Comparison of ENCODE assay signal across 8 cellular contexts in genomic region chr19:12737666-12738351, GRCh38. TPM values are rescaled to one million over a fixed set of nuclear protein-coding genes. Genes with fewer than 3 reads are reported as not detected.
DNase-seq lines count a peak whose midpoint lies in the region; ATAC-seq, FAIRE-seq and TF ChIP-seq lines count a peak whose summit lies in the region.

No MANE protein-coding gene starts in this region.

- H2AK5ac ChIP-seq in H1 (ENCODE audit: low read depth, low read length), result 0 out of 2 replicates have a peak overlapping the region, but pooled peaks have one; percentile 9

- peaks cover 26% of the 10 kb centered on the region for H3K36me3 Mint-ChIP-seq in nephron progenitor cell (ENCODE audit: low read depth)

- DNase-seq in H1 (ENCODE audit: low read depth in 1 of 2, low spot score in 2 of 2), result no peak
- no peak for DNase-seq in nephron progenitor cell
- no peak for DNase-seq in NCI-H510A treated with DMSO at 0.1 percent for 48 hours (lab: John Stamatoyannopoulos, UW)
- DNase-seq in stimulated activated CD4-positive, alpha-beta T cell treated with anti-CD3 and anti-CD28 coated beads, Interleukin-15, amount 100 ng/mL, for 24 hours, result no peak
- no peak for DNase-seq in omental fat pad (ENCODE audit: low spot score)

- H2BK15ac ChIP-seq in H1 (ENCODE audit: low read length), result no peak overlapping the region

- peak overlapping the region; percentile 95 for H3K4me2 ChIP-seq in BLaER1
- peak overlapping the region; percentile 92 for H3K4me2 ChIP-seq in OCI-LY3 (ENCODE audit: low read length)
- H3K4me2 ChIP-seq in H1 (ENCODE audit: insufficient read depth in 1 of 2, low read depth in 2 of 2, low read length in 2 of 2), result peak overlapping the region; percentile 86 to 96

- H3K36me3 ChIP-seq in BLaER1, result peaks cover 43% of the 10 kb centered on the region
- H3K36me3 ChIP-seq in OCI-LY3 (replicated peaks; ENCODE audit: low read depth, low read length), result peaks cover 9% of the 10 kb centered on the region
- H3K36me3 ChIP-seq in H1 (ENCODE audit: control insufficient read depth in 2 of 4, insufficient read depth in 4 of 4, low read length in 3 of 4), result peaks cover 0 to 4% (median 3%) of the 10 kb centered on the region in 4 experiments; a peak in 1 of 8 replicates

- H2BK12ac ChIP-seq in H1 (ENCODE audit: low read depth, low read length), result no peak overlapping the region

- H3K27me3 ChIP-seq in BLaER1 (no peaks in the 10 kb centered on the region), OCI-LY3 (ENCODE audit: low read depth, low read length) (no peaks in the 10 kb centered on the region), H1 (replicated peaks in 1 of 4; ENCODE audit: control insufficient read depth in 3 of 4, extremely low read depth in 1 of 4, insufficient read depth in 3 of 4, low read length in 3 of 4) (no peaks in the 10 kb centered on the region)

- POLR2A ChIA-PET in H1 (lab: Charles Lee; ENCODE audit: partially characterized antibody), result interaction anchor here (0.6 to 14.0 kb wide), 23 partner anchors 9 to 134 kb away, joined by 3 to 258 read pairs (median 5); partner anchors contain the start of genes BEST2, JUNB and TNPO2

- peak overlapping the region; percentile 100 for H3K27ac Mint-ChIP-seq in nephron progenitor cell

- no peak for FAIRE-seq in H1 (lab: Jason Lieb, UNC)

- H4K8ac ChIP-seq in H1 (ENCODE audit: extremely low read depth, insufficient read depth, low read length), result peak overlapping the region; percentile 99; the same call in 1 of the 2 replicates

- H4K5ac ChIP-seq in H1 (ENCODE audit: insufficient read length, low read depth, low read length), result peak overlapping the region; percentile 31

- TF ChIP-seq POLR2A in H1 (IDR thresholded peaks at IDR 0.05; ENCODE audit: control extremely low read depth in 1 of 2, low read depth in 2 of 2, low read length in 2 of 2), result no peak

- TF ChIP-seq EP300 in H1 (IDR thresholded peaks at IDR 0.05; ENCODE audit: borderline replicate concordance in 1 of 2, low read depth in 2 of 2, low read length in 2 of 2), result no peak

- WGBS in H1 (ENCODE audit: extremely low coverage in 1 of 2, insufficient coverage in 1 of 2, insufficient read length in 1 of 2, insufficient replicate concordance in 2 of 2, low coverage in 1 of 2, low lambda C conversion rate in 2 of 2, missing lambda C conversion rate in 1 of 2), 2 experiments, result 19% methylated on average over 17 of the region's 21 CpGs; no CpG with 5 or more reads in 1 of the 2 experiments

- H3K9ac ChIP-seq in BLaER1 (peak overlapping the region; percentile 88), OCI-LY3 (ENCODE audit: low read length) (peak overlapping the region; percentile 64), H1 (replicated peaks in 1 of 4; ENCODE audit: extremely low read depth in 1 of 4, low read depth in 3 of 4, low read length in 3 of 4) (peak overlapping the region; percentile 65 to 96 (median 90))

- H4K91ac ChIP-seq in H1 (replicated peaks; ENCODE audit: insufficient read length, low read length), result no peak overlapping the region

- H3K4me1 Mint-ChIP-seq in nephron progenitor cell, result peaks cover 37% of the 10 kb centered on the region

- H3K23me2 ChIP-seq in H1 (ENCODE audit: low read depth, low read length), result peaks cover 12% of the 10 kb centered on the region

- no peak overlapping the region for H3K14ac ChIP-seq in H1 (ENCODE audit: insufficient read length)

- CTCF ChIA-PET in H1 (lab: Charles Lee; ENCODE audit: partially characterized antibody), result interaction anchor here (0.8 to 10.5 kb wide), 3 partner anchors 15 to 37 kb away, joined by 3 to 87 read pairs (median 3); no protein-coding TSS in a partner anchor

- H2BK5ac ChIP-seq in H1 (ENCODE audit: low read depth, low read length), result peak overlapping the region; percentile 76

- H3K4me3 Mint-ChIP-seq in nephron progenitor cell, result peak overlapping the region; percentile 100

- H3K4me3 ChIP-seq in BLaER1 (peak overlapping the region; percentile 87), OCI-LY3 (ENCODE audit: low read length) (peak overlapping the region; percentile 85), H1 (ENCODE audit: extremely low read depth in 1 of 4, insufficient read depth in 2 of 4, low read depth in 3 of 4, low read length in 4 of 4) (peak overlapping the region; percentile 65 to 91 (median 83))

- H3K27ac ChIP-seq in BLaER1, result peak overlapping the region; percentile 98
- peak overlapping the region; percentile 61; the same call in 1 of the 2 replicates for H3K27ac ChIP-seq in OCI-LY3 (ENCODE audit: low read length)
- H3K27ac ChIP-seq in H1 (ENCODE audit: low read depth, low read length), result peak overlapping the region; percentile 98

- H3K56ac ChIP-seq in H1 (replicated peaks; ENCODE audit: insufficient read length, low read depth, low read length), result peak overlapping the region; percentile 36

- ATAC-seq in HG03342 (IDR thresholded peaks at IDR 0.05; ENCODE audit: unreplicated experiment) (no peak), omental fat pad (ENCODE audit: low FRiP score) (no peak)

- peaks cover 4% of the 10 kb centered on the region for H3K79me1 ChIP-seq in H1 (ENCODE audit: low read depth, low read length)

- no peak overlapping the region for H3K18ac ChIP-seq in H1 (ENCODE audit: extremely low read depth, low read length)

- no peak overlapping the region for H2BK120ac ChIP-seq in H1 (replicated peaks; ENCODE audit: low read depth, low read length)

- peaks cover 39% of the 10 kb centered on the region for H3K79me2 ChIP-seq in OCI-LY3 (ENCODE audit: low read length)
- H3K79me2 ChIP-seq in H1 (ENCODE audit: control insufficient read depth in 1 of 2, insufficient read depth in 2 of 2, low read length in 2 of 2), result peaks cover 16 to 31% of the 10 kb centered on the region in 2 experiments

- peaks cover 14% of the 10 kb centered on the region for H4K20me1 ChIP-seq in BLaER1
- peaks cover 12% of the 10 kb centered on the region for H4K20me1 ChIP-seq in OCI-LY3 (ENCODE audit: insufficient read depth, low read length)
- peaks cover 7 to 10% of the 10 kb centered on the region in 2 experiments for H4K20me1 ChIP-seq in H1 (replicated peaks in 1 of 2; ENCODE audit: control insufficient read depth in 1 of 2, insufficient read depth in 2 of 2, low read length in 2 of 2)

- H3K4me1 ChIP-seq in BLaER1 (peaks cover 41% of the 10 kb centered on the region), OCI-LY3 (ENCODE audit: low read length) (peaks cover 27% of the 10 kb centered on the region), H1 (replicated peaks in 1 of 4; ENCODE audit: control insufficient read depth in 3 of 4, insufficient read depth in 4 of 4, low read length in 3 of 4) (peaks cover 3 to 13% (median 7%) of the 10 kb centered on the region in 4 experiments)

- TF ChIP-seq RAD21 in H1 (IDR thresholded peaks at IDR 0.05 in 1 of 2, conservative IDR thresholded peaks at IDR 0.05 in 1 of 2; ENCODE audit: low read depth in 2 of 2, low read length in 2 of 2), result no peak

- H3K9me3 Mint-ChIP-seq in nephron progenitor cell, result no peaks in the 10 kb centered on the region

- H2BK20ac ChIP-seq in H1 (ENCODE audit: low read length), result no peak overlapping the region

- no peak overlapping the region for H3K4ac ChIP-seq in H1 (replicated peaks; ENCODE audit: insufficient read length, low read depth, low read length)

- H2AFZ ChIP-seq in OCI-LY3 (ENCODE audit: low read depth, low read length) (peak overlapping the region; percentile 81), H1 (ENCODE audit: low read length) (peak overlapping the region; percentile 100)

- H3K27me3 Mint-ChIP-seq in nephron progenitor cell (ENCODE audit: low read depth, poor library complexity), result peaks cover 2% of the 10 kb centered on the region

- no peak overlapping the region for H3K23ac ChIP-seq in H1 (ENCODE audit: insufficient read length)

- H3K9me3 ChIP-seq in BLaER1 (no peaks in the 10 kb centered on the region), OCI-LY3 (ENCODE audit: insufficient read depth, low read length) (no peaks in the 10 kb centered on the region), H1 (ENCODE audit: insufficient read depth in 2 of 2, low read depth in 1 of 2, low read length in 1 of 2) (no peaks in the 10 kb centered on the region)

- TF ChIP-seq CTCF in OCI-LY3 (IDR thresholded peaks at IDR 0.05; ENCODE audit: low read depth, low read length), result no peak
- TF ChIP-seq CTCF in H1 (IDR thresholded peaks at IDR 0.05; ENCODE audit: control extremely low read depth in 1 of 3, insufficient read depth in 1 of 3, low read depth in 1 of 3, low read length in 3 of 3), result no peak
- TF ChIP-seq CTCF in nephron progenitor cell (IDR thresholded peaks at IDR 0.05), result no peak
- no peak for TF ChIP-seq CTCF in omental fat pad (IDR thresholded peaks at IDR 0.05)

RNA-seq across cellular contexts. Expression of gene GET3, which starts 0.5 kb away (rescaled TPM):
- 105 and 106 TPM in 2 replicates for total RNA-seq in H1 (2021; fragmentation: NEBNext Ultra II Directional; extraction: Animal tissue kit (Norgen Biotek cat#: 25700))
- polyA plus RNA-seq in H1 (2011; rRNA removed), result 297 and 304 TPM in 2 replicates
- polyA plus RNA-seq in H1 (2011; cell fraction: cytosol; rRNA removed), result 261 TPM
- 249 TPM for polyA plus RNA-seq in H1 (2011; cell fraction: nucleus; rRNA removed)
- 171 to 210 TPM (median 184 TPM) in 4 replicates for polyA plus RNA-seq in H1 (2012, experiment 1 of 2)
- 256 TPM for polyA plus RNA-seq in H1 (2012, experiment 2 of 2)
- 76.0 TPM for polyA plus RNA-seq in H1 (2013, experiment 1 of 2)
- 71.3 TPM for polyA plus RNA-seq in H1 (2013, experiment 2 of 2)
- 108 and 115 TPM in 2 replicates for polyA minus RNA-seq in H1 (2011; rRNA and poly(A)+ RNA removed)
- 60.5 TPM for polyA minus RNA-seq in H1 (2011; cell fraction: cytosol; rRNA and poly(A)+ RNA removed)
- 36.4 TPM for polyA minus RNA-seq in H1 (2011; cell fraction: nucleus; rRNA and poly(A)+ RNA removed)
- total RNA-seq in omental fat pad, result 10 to 100 TPM; 36.6 to 55.4 (median 48.9) TPM

RNA-seq across cellular contexts. Expression of gene TRIR, which starts 3.3 kb away (rescaled TPM):
- total RNA-seq in H1 (2021; fragmentation: NEBNext Ultra II Directional; extraction: Animal tissue kit (Norgen Biotek cat#: 25700)), result 149 and 156 TPM in 2 replicates
- polyA plus RNA-seq in H1 (2011; rRNA removed), result 130 and 167 TPM in 2 replicates
- 216 TPM for polyA plus RNA-seq in H1 (2011; cell fraction: cytosol; rRNA removed)
- polyA plus RNA-seq in H1 (2011; cell fraction: nucleus; rRNA removed), result 124 TPM
- 169 to 208 TPM (median 189 TPM) in 4 replicates for polyA plus RNA-seq in H1 (2012, experiment 1 of 2)
- 245 TPM for polyA plus RNA-seq in H1 (2012, experiment 2 of 2)
- 179 TPM for polyA plus RNA-seq in H1 (2013, experiment 1 of 2)
- 179 TPM for polyA plus RNA-seq in H1 (2013, experiment 2 of 2)
- 33.4 and 36.1 TPM in 2 replicates for polyA minus RNA-seq in H1 (2011; rRNA and poly(A)+ RNA removed)
- polyA minus RNA-seq in H1 (2011; cell fraction: cytosol; rRNA and poly(A)+ RNA removed), result 45.1 TPM
- 31.4 TPM for polyA minus RNA-seq in H1 (2011; cell fraction: nucleus; rRNA and poly(A)+ RNA removed)
- total RNA-seq in omental fat pad, result 100 to 1,000 TPM; 309 to 348 (median 323) TPM

RNA-seq across cellular contexts. Expression of gene BEST2, which starts 13.8 kb away (rescaled TPM):
- total RNA-seq in H1 (2021; fragmentation: NEBNext Ultra II Directional; extraction: Animal tissue kit (Norgen Biotek cat#: 25700)), result 4.6 TPM in 2 replicates
- polyA plus RNA-seq in H1 (2011; rRNA removed), result 7.3 and 11.6 TPM in 2 replicates
- polyA plus RNA-seq in H1 (2011; cell fraction: cytosol; rRNA removed), result 7.1 TPM
- polyA plus RNA-seq in H1 (2011; cell fraction: nucleus; rRNA removed), result 9.7 TPM
- polyA plus RNA-seq in H1 (2012, experiment 1 of 2), result 2.3 to 6.3 TPM (median 4.2 TPM) in 4 replicates
- polyA plus RNA-seq in H1 (2012, experiment 2 of 2), result 4.4 TPM
- 6.4 TPM for polyA plus RNA-seq in H1 (2013, experiment 1 of 2)
- polyA plus RNA-seq in H1 (2013, experiment 2 of 2), result 5.7 TPM
- polyA minus RNA-seq in H1 (2011; rRNA and poly(A)+ RNA removed), result 5.7 and 7.9 TPM in 2 replicates
- 4.3 TPM for polyA minus RNA-seq in H1 (2011; cell fraction: cytosol; rRNA and poly(A)+ RNA removed)
- 2.5 TPM for polyA minus RNA-seq in H1 (2011; cell fraction: nucleus; rRNA and poly(A)+ RNA removed)
- not detected for total RNA-seq in omental fat pad

RNA-seq across cellular contexts. Expression of gene TNPO2, which starts 14.1 kb away (rescaled TPM):
- total RNA-seq in H1 (2021; fragmentation: NEBNext Ultra II Directional; extraction: Animal tissue kit (Norgen Biotek cat#: 25700)), result 110 and 112 TPM in 2 replicates
- 121 and 136 TPM in 2 replicates for polyA plus RNA-seq in H1 (2011; rRNA removed)
- 116 TPM for polyA plus RNA-seq in H1 (2011; cell fraction: cytosol; rRNA removed)
- 408 TPM for polyA plus RNA-seq in H1 (2011; cell fraction: nucleus; rRNA removed)
- 85.6 to 98.1 TPM (median 87.1 TPM) in 4 replicates for polyA plus RNA-seq in H1 (2012, experiment 1 of 2)
- 57.3 TPM for polyA plus RNA-seq in H1 (2012, experiment 2 of 2)
- polyA plus RNA-seq in H1 (2013, experiment 1 of 2), result 61.7 TPM
- polyA plus RNA-seq in H1 (2013, experiment 2 of 2), result 57.4 TPM
- 202 and 231 TPM in 2 replicates for polyA minus RNA-seq in H1 (2011; rRNA and poly(A)+ RNA removed)
- polyA minus RNA-seq in H1 (2011; cell fraction: cytosol; rRNA and poly(A)+ RNA removed), result 84.7 TPM
- polyA minus RNA-seq in H1 (2011; cell fraction: nucleus; rRNA and poly(A)+ RNA removed), result 205 TPM
- total RNA-seq in omental fat pad, result 10 to 100 TPM; 44.8 to 95.4 (median 55.8) TPM

RNA-seq across cellular contexts. Expression of gene HOOK2, which starts 37.5 kb away (rescaled TPM):
- 59.3 and 63.2 TPM in 2 replicates for total RNA-seq in H1 (2021; fragmentation: NEBNext Ultra II Directional; extraction: Animal tissue kit (Norgen Biotek cat#: 25700))
- 23.8 and 39.2 TPM in 2 replicates for polyA plus RNA-seq in H1 (2011; rRNA removed)
- 52.1 TPM for polyA plus RNA-seq in H1 (2011; cell fraction: cytosol; rRNA removed)
- polyA plus RNA-seq in H1 (2011; cell fraction: nucleus; rRNA removed), result 124 TPM
- 72.5 to 107 TPM (median 96.5 TPM) in 4 replicates for polyA plus RNA-seq in H1 (2012, experiment 1 of 2)
- 35.9 TPM for polyA plus RNA-seq in H1 (2012, experiment 2 of 2)
- 47.5 TPM for polyA plus RNA-seq in H1 (2013, experiment 1 of 2)
- 40.1 TPM for polyA plus RNA-seq in H1 (2013, experiment 2 of 2)
- polyA minus RNA-seq in H1 (2011; rRNA and poly(A)+ RNA removed), result 25.1 and 27.9 TPM in 2 replicates
- polyA minus RNA-seq in H1 (2011; cell fraction: cytosol; rRNA and poly(A)+ RNA removed), result 17.9 TPM
- 50.3 TPM for polyA minus RNA-seq in H1 (2011; cell fraction: nucleus; rRNA and poly(A)+ RNA removed)
- 10 to 100 TPM; 26.9 to 71.3 (median 56.3) TPM for total RNA-seq in omental fat pad
